In the genomic region with DNA sequence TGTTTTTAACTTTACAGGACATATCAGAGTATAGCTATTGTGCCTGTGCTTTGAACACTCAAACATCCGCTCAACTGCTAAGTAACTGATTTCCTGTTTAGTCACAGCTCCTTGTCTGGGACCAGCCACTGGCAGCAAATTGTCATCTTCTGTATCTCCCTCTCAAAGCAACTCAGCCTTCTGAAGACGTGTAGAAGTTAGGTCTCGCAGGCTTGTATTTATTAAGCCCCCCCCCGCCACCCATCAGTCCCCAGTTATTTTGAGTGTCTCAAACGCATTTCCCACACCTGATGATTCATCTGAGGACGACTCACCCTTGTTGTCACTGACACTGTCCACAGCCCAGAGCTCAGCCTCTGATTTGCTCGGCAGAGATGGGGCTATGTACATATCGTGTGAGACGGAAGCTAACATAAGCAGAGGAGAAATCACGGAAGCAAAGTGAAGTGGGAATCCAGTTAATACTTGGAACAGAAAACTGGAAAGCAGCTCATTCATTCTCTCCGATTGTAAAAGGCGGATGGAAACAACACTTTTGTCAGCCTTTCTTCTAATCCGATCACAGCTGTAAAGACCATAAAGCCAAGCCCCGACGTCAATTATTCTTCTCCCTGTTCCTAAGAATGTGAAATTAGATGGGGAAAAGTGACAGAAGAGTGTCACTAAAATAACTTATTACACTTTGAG, we compare ENCODE assay signal across 8 cellular contexts.
DNase-seq lines count a peak whose midpoint lies in the region; ATAC-seq, FAIRE-seq and TF ChIP-seq lines count a peak whose summit lies in the region.

No MANE protein-coding gene starts in this region.

- no peak for DNase-seq in GM12891 (ENCODE audit: insufficient read length, low spot score)
- DNase-seq in RKO (ENCODE audit: low spot score): peak; percentile 65
- DNase-seq in activated effector memory CD4-positive, alpha-beta T cell treated with Interleukin-2 at 50 U/mL for 16 hours: peak; percentile 75
- DNase-seq in immature natural killer cell: peak; percentile 76 to 86 (median 78)
- DNase-seq in stimulated activated CD4-positive, alpha-beta T cell treated with anti-CD3 and anti-CD28 coated beads, Interleukin-1b, Interleukin-23, amount 100 ng/mL, for 4 hours (ENCODE audit: low read depth in 2 of 2): peak; percentile 41 to 65
- no peak for DNase-seq in D341Med (ENCODE audit: low spot score)

- peaks cover 4 to 10% (median 9%) of the 10 kb centered on the region in 3 donors for H3K36me3 Mint-ChIP-seq in immature natural killer cell

- no peaks in the 10 kb centered on the region for H3K9me3 Mint-ChIP-seq in immature natural killer cell

- peak; percentile 16 for FAIRE-seq in GM12891 (lab: Jason Lieb, UNC)

- peaks cover 72 to 96% of the 10 kb centered on the region in 2 donors for H3K4me1 Mint-ChIP-seq in immature natural killer cell

- no peak for TF ChIP-seq POLR2A in GM12891 (IDR thresholded peaks at IDR 0.05; ENCODE audit: low read depth, low read length)

- H3K27me3 Mint-ChIP-seq in immature natural killer cell (ENCODE audit: low read depth in 3 of 3): peaks cover 5 to 6% (median 6%) of the 10 kb centered on the region in 3 donors

- no peak for ATAC-seq in GM18517 (IDR thresholded peaks at IDR 0.05; ENCODE audit: unreplicated experiment)
- ATAC-seq in GM19328 (IDR thresholded peaks at IDR 0.05; ENCODE audit: unreplicated experiment): no peak

- H3K4me3 Mint-ChIP-seq in immature natural killer cell: peak overlapping the region; percentile 59 to 87 (median 79)

- H3K27ac Mint-ChIP-seq in immature natural killer cell: peak overlapping the region; percentile 93 to 100 (median 98)

TF ChIP-seq in GM12891, 5 proteins besides CTCF, POLR2A, EP300 and RAD21:
- no peak for TF ChIP-seq SPI1 (IDR thresholded peaks at IDR 0.05; ENCODE audit: low read depth, low read length)
- TF ChIP-seq TAF1 (IDR thresholded peaks at IDR 0.05; ENCODE audit: low read depth, low read length): no peak

Comparison
In these comparisons a context has a peak if more than half of its experiments do, and no peak if none do; other contexts are left out.
1. DNase-seq: peak in RKO (single experiment), activated effector memory CD4-positive, alpha-beta T cell treated with Interleukin-2 at 50 U/mL for 16 hours (single experiment), immature natural killer cell (3 of 3) and stimulated activated CD4-positive, alpha-beta T cell treated with anti-CD3 and anti-CD28 coated beads, Interleukin-1b, Interleukin-23, amount 100 ng/mL, for 4 hours (2 of 2); none in GM12891 (single experiment) and D341Med (single experiment).